9 cellular contexts compared by ENCODE assay signal in genomic region chr6:79421707-79422484, GRCh38.
A peak's percentile ranks its signal among the peaks of the same experiment; 100 is the strongest.
DNase-seq lines count a peak whose midpoint lies in the region; ATAC-seq, FAIRE-seq and TF ChIP-seq lines count a peak whose summit lies in the region.
"Had no signal": no experiment of that assay in that cellular context is flagged by ENCODE, and none has a peak within 500 bp of the region (broad histone marks: within the 10 kb centered on the region; RNA-seq: fewer than 3 reads in every experiment).

No MANE protein-coding gene starts in this region.

- no peaks in the 10 kb centered on the region for H3K9me1 ChIP-seq in keratinocyte (ENCODE audit: control insufficient read depth, extremely low read depth, insufficient read depth, low read length)

- no peaks in the 10 kb centered on the region for H4K20me1 ChIP-seq in keratinocyte (ENCODE audit: control insufficient read depth, extremely low read depth, insufficient read depth, low read length)

- H3K36me3 ChIP-seq in MG63 (no peaks in the 10 kb centered on the region), keratinocyte (ENCODE audit: control insufficient read depth in 2 of 2, extremely low read depth in 1 of 2, insufficient read depth in 2 of 2, low read length in 2 of 2) (no peaks in the 10 kb centered on the region)

- FAIRE-seq in keratinocyte (lab: Jason Lieb, UNC), result no peak

- H3K4me3 ChIP-seq in MG63 (no peak overlapping the region), keratinocyte (ENCODE audit: control insufficient read depth in 2 of 3, extremely low read depth in 1 of 3, insufficient read depth in 2 of 3, low read depth in 1 of 3, low read length in 3 of 3) (no peak overlapping the region)

- no peaks in the 10 kb centered on the region for H3K36me3 Mint-ChIP-seq in CD14-positive monocyte
- H3K36me3 Mint-ChIP-seq: activated naive CD4-positive, alpha-beta T cell treated with anti-CD3 and anti-CD28 coated beads, Interleukin-2, amount 50 U/mL, for 24 hours had no signal

- H3K27ac Mint-ChIP-seq in CD14-positive monocyte, result no peak overlapping the region
- H3K27ac Mint-ChIP-seq: activated naive CD4-positive, alpha-beta T cell treated with anti-CD3 and anti-CD28 coated beads, Interleukin-2, amount 50 U/mL, for 24 hours had no signal

- no peaks in the 10 kb centered on the region for H3K79me2 ChIP-seq in keratinocyte (ENCODE audit: control insufficient read depth, insufficient read depth, low read length)

- TF ChIP-seq CTCF in VCaP (conservative IDR thresholded peaks at IDR 0.05), result no peak
- TF ChIP-seq CTCF in keratinocyte (optimal IDR thresholded peaks at IDR 0.05 in 1 of 3, IDR thresholded peaks at IDR 0.05 in 1 of 3, conservative IDR thresholded peaks at IDR 0.05 in 1 of 3; ENCODE audit: extremely low read depth in 1 of 3, insufficient read depth in 2 of 3, low read length in 3 of 3), result no peak
- no peak for TF ChIP-seq CTCF in CD14-positive monocyte (IDR thresholded peaks at IDR 0.05)

- ATAC-seq in GM21423 (IDR thresholded peaks at IDR 0.05; ENCODE audit: unreplicated experiment), result peak; percentile 73

- dilution Hi-C loops in keratinocyte (cut with MboI; ENCODE audit: extremely low pct_ligation_motif_present, low sequenced_read_pairs), result no loop called here

- no peaks in the 10 kb centered on the region for H3K27me3 Mint-ChIP-seq in CD14-positive monocyte (ENCODE audit: low read depth in 3 of 3)

- no peaks in the 10 kb centered on the region for H3K4me1 ChIP-seq in keratinocyte (ENCODE audit: control insufficient read depth, extremely low read depth, insufficient read depth, low read length)

- peak; percentile 13 for DNase-seq in AG20443 (ENCODE audit: low spot score)
- DNase-seq in MG63, result peak; percentile 68
- peak; percentile 9 for DNase-seq in keratinocyte (ENCODE audit: low read depth, low spot score)
- no peak for DNase-seq in NOMO-1 (lab: John Stamatoyannopoulos, UW; ENCODE audit: unreplicated experiment in 2 of 2)
- no peak for DNase-seq in CD14-positive monocyte (ENCODE audit: low spot score)
- DNase-seq in activated T-cell treated with anti-CD3 and anti-CD28 coated beads, Interleukin-2, amount 50 U/mL, for 1 hour, result no peak

- H2AFZ ChIP-seq in keratinocyte (ENCODE audit: control insufficient read depth, low read length), result no peak overlapping the region

- H3K27me3 ChIP-seq in MG63, result no peaks in the 10 kb centered on the region
- H3K27me3 ChIP-seq in keratinocyte (ENCODE audit: control insufficient read depth, extremely low read depth, insufficient read depth, low read length), result no peaks in the 10 kb centered on the region

- no peak overlapping the region for H3K4me2 ChIP-seq in keratinocyte (ENCODE audit: control insufficient read depth, extremely low read depth, insufficient read depth, low read depth, low read length)

- intact Hi-C loops in CD14-positive monocyte (cut with micrococcal nuclease), result no loop called here

- no peak overlapping the region for H3K9ac ChIP-seq in keratinocyte (ENCODE audit: control insufficient read depth, extremely low read depth, insufficient read depth, low read length)

- H3K9me3 ChIP-seq in MG63 (no peaks in the 10 kb centered on the region), keratinocyte (ENCODE audit: control insufficient read depth, low read depth, low read length) (no peaks in the 10 kb centered on the region)

- H3K4me3 Mint-ChIP-seq in CD14-positive monocyte, result no peak overlapping the region
- H3K4me3 Mint-ChIP-seq: activated naive CD4-positive, alpha-beta T cell treated with anti-CD3 and anti-CD28 coated beads, Interleukin-2, amount 50 U/mL, for 24 hours had no signal

- peaks cover 0 to 2% (median 0%) of the 10 kb centered on the region in 7 donors for H3K9me3 Mint-ChIP-seq in CD14-positive monocyte
- H3K9me3 Mint-ChIP-seq: activated naive CD4-positive, alpha-beta T cell treated with anti-CD3 and anti-CD28 coated beads, Interleukin-2, amount 50 U/mL, for 24 hours had no signal

- H3K4me1 Mint-ChIP-seq in CD14-positive monocyte, result peaks cover 6% of the 10 kb centered on the region
- H3K4me1 Mint-ChIP-seq: activated naive CD4-positive, alpha-beta T cell treated with anti-CD3 and anti-CD28 coated beads, Interleukin-2, amount 50 U/mL, for 24 hours had no signal

- peak overlapping the region; percentile 67 for H3K27ac ChIP-seq in VCaP
- no peak overlapping the region for H3K27ac ChIP-seq in keratinocyte (ENCODE audit: control insufficient read depth, insufficient read depth, low read length)

Comparison
In these comparisons a context has a peak if more than half of its experiments do, and no peak if none do; other contexts are left out.
1. DNase-seq: peak in AG20443 (single experiment), MG63 (single experiment) and keratinocyte (single experiment); none in NOMO-1 (0 of 2), CD14-positive monocyte (single experiment) and activated T-cell treated with anti-CD3 and anti-CD28 coated beads, Interleukin-2, amount 50 U/mL, for 1 hour (single experiment).